In genomic region chr3:134330895-134331810, GRCh38 we compare ENCODE assay signal across 1 cellular context.
TF ChIP-seq lines count a peak whose summit lies in the region.

No MANE protein-coding gene starts in this region.

TF ChIP-seq in IMR-90, 13 proteins besides CTCF, POLR2A, EP300 and RAD21:
- TF ChIP-seq CEBPB (IDR thresholded peaks at IDR 0.05; ENCODE audit: low read depth, low read length): no peak
- TF ChIP-seq MAFK (IDR thresholded peaks at IDR 0.05; ENCODE audit: low read depth, low read length): no peak
- TF ChIP-seq RCOR1 (IDR thresholded peaks at IDR 0.05; ENCODE audit: insufficient replicate concordance, low read length): no peak
- TF ChIP-seq MXI1 (IDR thresholded peaks at IDR 0.05; ENCODE audit: borderline replicate concordance, low read depth, low read length): no peak
- no peak for TF ChIP-seq BHLHE40 (IDR thresholded peaks at IDR 0.05; ENCODE audit: low read depth, low read length)
- TF ChIP-seq USF2 (IDR thresholded peaks at IDR 0.05; ENCODE audit: low read depth, low read length): no peak
- TF ChIP-seq CHD1 (IDR thresholded peaks at IDR 0.05; ENCODE audit: low read depth, low read length): no peak
- no peak for TF ChIP-seq SMC3 (IDR thresholded peaks at IDR 0.05; ENCODE audit: low read depth, low read length)
- TF ChIP-seq MAZ (IDR thresholded peaks at IDR 0.05; ENCODE audit: borderline replicate concordance, low read depth, low read length): no peak
- no peak for TF ChIP-seq RFX5 (IDR thresholded peaks at IDR 0.05; ENCODE audit: low read depth, low read length)
- TF ChIP-seq FOS (IDR thresholded peaks at IDR 0.05; ENCODE audit: low read depth, low read length): no peak
TF ChIP-seq in IMR-90: peak in this region for 0.
